Comparison of ENCODE assay signal across 1 cellular context in genomic region chr3:197504239-197505191, GRCh38.
TF ChIP-seq lines count a peak whose summit lies in the region.

No MANE protein-coding gene starts in this region.

TF ChIP-seq in HepG2, 621 proteins besides CTCF, POLR2A, EP300 and RAD21 (continued from another document):
- TF ChIP-seq LRRFIP1 (CRISPR knock-in tag; conservative IDR thresholded peaks at IDR 0.05) (no peak), KLF13 (CRISPR knock-in tag; IDR thresholded peaks at IDR 0.05) (no peak), PAWR (CRISPR knock-in tag; IDR thresholded peaks at IDR 0.05; ENCODE audit: borderline replicate concordance) (no peak), FOXP1 (IDR thresholded peaks at IDR 0.05) (no peak), FOXP1 (CRISPR knock-in tag; IDR thresholded peaks at IDR 0.05) (no peak), NFKB2 (CRISPR knock-in tag; IDR thresholded peaks at IDR 0.05; ENCODE audit: borderline replicate concordance) (no peak), ATF5 (CRISPR knock-in tag; IDR thresholded peaks at IDR 0.05; ENCODE audit: low read depth) (no peak), ZNF577 (CRISPR knock-in tag; IDR thresholded peaks at IDR 0.05; ENCODE audit: borderline replicate concordance, low read depth) (no peak), ZXDC (CRISPR knock-in tag; IDR thresholded peaks at IDR 0.05) (no peak), GLI4 (CRISPR knock-in tag; IDR thresholded peaks at IDR 0.05; ENCODE audit: borderline replicate concordance) (no peak), ZNF329 (CRISPR knock-in tag; IDR thresholded peaks at IDR 0.05; ENCODE audit: low read depth) (no peak), UBTF (CRISPR knock-in tag; IDR thresholded peaks at IDR 0.05) (peak; percentile 28), SP2 (CRISPR knock-in tag; IDR thresholded peaks at IDR 0.05) (no peak), CREB3 (CRISPR knock-in tag; IDR thresholded peaks at IDR 0.05) (no peak)
